In the genomic region with DNA sequence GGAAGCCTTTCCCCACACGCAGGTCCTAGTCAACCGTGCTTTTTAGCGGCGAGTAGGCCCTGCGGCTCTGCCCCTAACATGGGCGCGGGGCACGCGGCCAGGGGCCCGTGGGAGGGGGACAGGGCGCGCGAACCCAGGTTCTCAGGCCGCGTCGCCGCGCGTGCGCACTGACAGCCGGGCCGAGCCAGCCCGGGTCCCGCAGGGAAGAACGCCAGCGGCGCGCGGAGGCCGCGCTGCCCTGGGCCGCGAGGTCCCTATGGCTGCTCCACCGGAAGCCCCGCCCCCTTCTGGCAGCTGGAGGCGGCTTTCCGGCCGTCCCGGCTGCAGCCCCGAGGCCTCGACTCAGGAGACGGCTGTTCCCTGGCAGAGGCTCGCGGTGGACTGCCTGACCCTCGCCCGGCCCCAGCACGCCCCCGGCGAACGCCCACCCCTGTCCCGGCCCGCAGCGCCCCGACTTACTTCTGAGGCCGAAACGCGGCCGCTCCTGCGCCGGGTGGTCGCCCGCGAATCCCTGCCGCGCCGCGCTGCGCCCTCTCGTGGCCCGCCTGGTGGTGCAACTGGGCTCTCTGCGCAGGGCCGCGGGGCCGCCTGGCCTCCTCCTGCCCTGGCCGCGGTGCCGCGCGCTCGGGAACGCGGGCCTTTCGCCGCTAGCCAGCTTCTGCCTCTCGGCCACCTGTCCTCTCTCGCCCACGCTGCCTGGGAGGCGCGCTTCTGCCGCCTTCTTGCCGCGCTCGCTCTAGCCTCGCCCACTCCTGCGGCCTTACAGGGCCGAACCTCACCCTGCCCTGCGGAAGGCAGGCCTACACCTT, we compare ENCODE assay signal across 8 cellular contexts. TPM values are rescaled to one million over a fixed set of nuclear protein-coding genes. Genes with fewer than 3 reads are reported as not detected.
A peak's percentile ranks its signal among the peaks of the same experiment; 100 is the strongest.
DNase-seq lines count a peak whose midpoint lies in the region; ATAC-seq and TF ChIP-seq lines count a peak whose summit lies in the region.

No MANE protein-coding gene starts in this region.

- H3K27me3 ChIP-seq in HL-60 (ENCODE audit: insufficient read depth, poor library complexity, severe bottlenecking), result no peaks in the 10 kb centered on the region
- no peaks in the 10 kb centered on the region for H3K27me3 ChIP-seq in duodenal mucosa (ENCODE audit: control insufficient read depth in 1 of 2, insufficient read depth in 2 of 2, low read length in 2 of 2)
- H3K27me3 ChIP-seq in lung (ENCODE audit: control insufficient read depth, insufficient read depth), result no peaks in the 10 kb centered on the region

- peak; percentile 99 for DNase-seq in COLO668 (lab: John Stamatoyannopoulos, UW; ENCODE audit: unreplicated experiment)
- DNase-seq in HL-60 (ENCODE audit: low read depth in 1 of 2, low spot score in 1 of 2), result peak; percentile 80 to 86
- DNase-seq in NCI-H82 (lab: John Stamatoyannopoulos, UW), result peak; percentile 97
- DNase-seq in activated CD8-positive, alpha-beta T cell treated with anti-CD3 and anti-CD28 coated beads for 36 hours, result peak; percentile 88
- peak; percentile 91 for DNase-seq in lung (ENCODE audit: low spot score)
- peak; percentile 75 to 90 (median 76) for DNase-seq in stimulated activated CD4-positive, alpha-beta T cell treated with anti-CD3 and anti-CD28 coated beads, TNF-alpha, amount 100 ng/mL, for 24 hours (ENCODE audit: low read depth in 3 of 3)

- peak overlapping the region; percentile 61 to 79 for H3K9ac ChIP-seq in duodenal mucosa (ENCODE audit: low read depth in 1 of 2, low read length in 2 of 2)

- H3K36me3 ChIP-seq in duodenal mucosa (ENCODE audit: control insufficient read depth in 1 of 2, insufficient read depth in 2 of 2, low read length in 2 of 2) (no peaks in the 10 kb centered on the region), lung (ENCODE audit: control insufficient read depth in 2 of 2, insufficient read depth in 2 of 2, low read length in 2 of 2) (no peaks in the 10 kb centered on the region)

- H3K9me3 ChIP-seq in duodenal mucosa (ENCODE audit: control insufficient read depth in 1 of 2, low read length in 2 of 2), result no peaks in the 10 kb centered on the region
- no peaks in the 10 kb centered on the region for H3K9me3 ChIP-seq in lung (ENCODE audit: control insufficient read depth in 2 of 2, insufficient read depth in 1 of 2, low read length in 1 of 2)

- peak overlapping the region; percentile 90 for H3K27ac Mint-ChIP-seq in activated CD8-positive, alpha-beta T cell treated with anti-CD3 and anti-CD28 coated beads for 36 hours

- TF ChIP-seq CTCF in HL-60 (IDR thresholded peaks at IDR 0.05; ENCODE audit: insufficient read depth, low read length) (peak; percentile 24), lung (IDR thresholded peaks at IDR 0.05; ENCODE audit: control extremely low read depth, extremely low read depth) (peak; percentile 33)
- peak; percentile 83 for TF ChIP-seq CTCF in activated CD8-positive, alpha-beta T cell treated with anti-CD3 and anti-CD28 coated beads for 36 hours (IDR thresholded peaks at IDR 0.05)

- H3K27me3 Mint-ChIP-seq in activated CD8-positive, alpha-beta T cell treated with anti-CD3 and anti-CD28 coated beads for 36 hours, result no peaks in the 10 kb centered on the region

- peak overlapping the region; percentile 68 for H3K4me3 Mint-ChIP-seq in activated CD8-positive, alpha-beta T cell treated with anti-CD3 and anti-CD28 coated beads for 36 hours

- H3K4me1 Mint-ChIP-seq in activated CD8-positive, alpha-beta T cell treated with anti-CD3 and anti-CD28 coated beads for 36 hours (ENCODE audit: low read depth), result peaks cover 38% of the 10 kb centered on the region

- 4% methylated on average over 62 to 97 of the region's 97 CpGs for WGBS in lung, 2 donors

- H3K9me3 Mint-ChIP-seq in activated CD8-positive, alpha-beta T cell treated with anti-CD3 and anti-CD28 coated beads for 36 hours, result no peaks in the 10 kb centered on the region

- no peaks in the 10 kb centered on the region for H3K36me3 Mint-ChIP-seq in activated CD8-positive, alpha-beta T cell treated with anti-CD3 and anti-CD28 coated beads for 36 hours (ENCODE audit: low read depth)

- ATAC-seq in GM19463 (IDR thresholded peaks at IDR 0.05; ENCODE audit: unreplicated experiment) (peak; percentile 86), lung (ENCODE audit: insufficient read depth, low FRiP score) (peak; percentile 99)
- peak; percentile 88 for ATAC-seq in activated CD8-positive, alpha-beta T cell treated with anti-CD3 and anti-CD28 coated beads for 36 hours

- H3K27ac ChIP-seq in HL-60 (replicated peaks) (peak overlapping the region; percentile 79), duodenal mucosa (ENCODE audit: low read depth, low read length) (peak overlapping the region; percentile 87), lung (ENCODE audit: low read depth in 1 of 2, low read length in 1 of 2) (peak overlapping the region; percentile 86 to 91)

- intact Hi-C loops in activated CD8-positive, alpha-beta T cell treated with anti-CD3 and anti-CD28 coated beads for 36 hours (cut with micrococcal nuclease), result loop anchor here (10.0 kb wide), 1 partner anchor 85 kb away; the partner anchor contains the start of genes PIGP and TTC3

- CTCF ChIA-PET in activated CD8-positive, alpha-beta T cell treated with anti-CD3 and anti-CD28 coated beads for 36 hours (lab: Charles Lee), result interaction anchor here (0.9 to 3.3 kb wide), 19 partner anchors 8 to 93 kb away, joined by 3 to 33 read pairs (median 5); partner anchors contain the start of genes HLCS and RIPPLY3

- H3K4me1 ChIP-seq in duodenal mucosa (ENCODE audit: control insufficient read depth in 1 of 2, insufficient read depth in 2 of 2, low read length in 2 of 2) (no peaks in the 10 kb centered on the region), lung (ENCODE audit: control insufficient read depth in 2 of 2, insufficient read depth in 2 of 2, low read length in 2 of 2) (peaks cover 0 to 3% of the 10 kb centered on the region in 2 donors)

- H3K4me3 ChIP-seq in HL-60 (replicated peaks; ENCODE audit: insufficient read depth, low read length) (peak overlapping the region; percentile 42), duodenal mucosa (ENCODE audit: low read depth in 1 of 2, low read length in 2 of 2) (peak overlapping the region; percentile 64 to 73), lung (peak overlapping the region; percentile 42)

- POLR2A ChIA-PET in activated CD8-positive, alpha-beta T cell treated with anti-CD3 and anti-CD28 coated beads for 36 hours (lab: Charles Lee), result interaction anchor here (1.1 to 2.2 kb wide), 5 partner anchors 10 to 42 kb away, joined by 4 to 11 read pairs (median 6); partner anchors contain the start of gene HLCS

RNA-seq across cellular contexts. Expression of gene RIPPLY3, which starts 16.6 kb away (rescaled TPM):
- not detected for total RNA-seq in activated CD8-positive, alpha-beta T cell treated with anti-CD3 and anti-CD28 coated beads for 36 hours
- total RNA-seq in lung, result 1 to 10 TPM in 1 of 2 donors, under 1 TPM in 1; 0.18 to 2.1 TPM
- under 1 TPM; 0.22 to 0.93 TPM for polyA plus RNA-seq in lung

RNA-seq across cellular contexts. Expression of gene HLCS, which starts 23.4 kb away (rescaled TPM):
- 10 to 100 TPM; 12.5 to 15.5 TPM for total RNA-seq in activated CD8-positive, alpha-beta T cell treated with anti-CD3 and anti-CD28 coated beads for 36 hours
- total RNA-seq in lung, result 10 to 100 TPM; 27.1 to 28.8 TPM
- 1 to 10 TPM; 5.0 to 7.8 TPM for polyA plus RNA-seq in lung

Comparison
In these comparisons a context has a peak if more than half of its experiments do, and no peak if none do; other contexts are left out.
1. Peak in every context shown above with its lines: DNase-seq, ATAC-seq, H3K4me3 ChIP-seq and H3K27ac ChIP-seq.
2. CTCF ChIP-seq: peak in every context shown above with its lines; median percentile 83 in activated CD8-positive, alpha-beta T cell treated with anti-CD3 and anti-CD28 coated beads for 36 hours; 33 in lung; 24 in HL-60.